In genomic region chr4:1797298-1797860, GRCh38 we compare ENCODE assay signal across 32 cellular contexts.
"Had no signal": no experiment of that assay in that cellular context is flagged by ENCODE, and none has a peak within 500 bp of the region (broad histone marks: within the 10 kb centered on the region; RNA-seq: fewer than 3 reads in every experiment).

No MANE protein-coding gene starts in this region.

- H3K9me3 Mint-ChIP-seq: activated CD4-positive, alpha-beta memory T cell treated with anti-CD3 and anti-CD28 coated beads for 36 hours; activated CD4-positive, alpha-beta T cell treated with anti-CD3 and anti-CD28 coated beads, Interleukin-2, amount 10 ng/mL, durations not matched to agents 24 days and 14 days; activated naive CD4-positive, alpha-beta T cell treated with anti-CD3 and anti-CD28 coated beads, Interleukin-2, amount 50 U/mL, for 24 hours; activated naive CD8-positive, alpha-beta T cell treated with anti-CD3 and anti-CD28 coated beads, Interleukin-2, amount 50 U/mL, for 24 hours; activated T-cell treated with anti-CD3 and anti-CD28 coated beads, Interleukin-2, amount 50 U/mL, for 24 hours; activated T-helper 17 cell treated with anti-CD3 and anti-CD28 coated beads, Interleukin-2, amount 50 U/mL, for 72 hours; central memory CD8-positive, alpha-beta T cell; dendritic cell treated with granulocyte-macrophage colony-stimulating factor and Interleukin-4, amounts not matched to agents 40 ng/mL and 50 ng/mL, for 4 days; nephron; stimulated activated memory B cell treated with anti-CD40 and anti-IgM and Interleukin-4, amounts not matched to agents 10 μg/mL and 1 μg/mL and 100 μg/mL, for 72 hours had no signal

- H3K4me3 ChIP-seq: breast epithelium, heart right ventricle, lower lobe of right lung, ovary, testis had no signal

- FAIRE-seq: endometrium, islet of Langerhans, urothelium cell line had no signal

- H3K27me3 ChIP-seq: testis had no signal

- H3K27me3 Mint-ChIP-seq: progenitor cell of endocrine pancreas had no signal

- H3K4me3 Mint-ChIP-seq: activated CD4-positive, alpha-beta memory T cell treated with anti-CD3 and anti-CD28 coated beads for 36 hours; activated CD4-positive, alpha-beta T cell treated with anti-CD3 and anti-CD28 coated beads, Interleukin-2, amount 10 ng/mL, durations not matched to agents 24 days and 14 days; activated naive CD4-positive, alpha-beta T cell treated with anti-CD3 and anti-CD28 coated beads, Interleukin-2, amount 50 U/mL, for 24 hours; activated naive CD8-positive, alpha-beta T cell treated with anti-CD3 and anti-CD28 coated beads, Interleukin-2, amount 50 U/mL, for 24 hours; activated T-cell treated with anti-CD3 and anti-CD28 coated beads, Interleukin-2, amount 50 U/mL, for 24 hours; activated T-helper 17 cell treated with anti-CD3 and anti-CD28 coated beads, Interleukin-2, amount 50 U/mL, for 72 hours; central memory CD8-positive, alpha-beta T cell; dendritic cell treated with granulocyte-macrophage colony-stimulating factor and Interleukin-4, amounts not matched to agents 40 ng/mL and 50 ng/mL, for 4 days; stimulated activated memory B cell treated with anti-CD40 and anti-IgM and Interleukin-4, amounts not matched to agents 10 μg/mL and 1 μg/mL and 100 μg/mL, for 72 hours; T-helper 17 cell had no signal

- H3K36me3 Mint-ChIP-seq: activated CD4-positive, alpha-beta memory T cell treated with anti-CD3 and anti-CD28 coated beads for 36 hours; activated naive CD4-positive, alpha-beta T cell treated with anti-CD3 and anti-CD28 coated beads, Interleukin-2, amount 50 U/mL, for 24 hours; stimulated activated memory B cell treated with anti-CD40 and anti-IgM and Interleukin-4, amounts not matched to agents 10 μg/mL and 1 μg/mL and 100 μg/mL, for 72 hours had no signal

- DNase-seq: activated CD4-positive, alpha-beta memory T cell treated with anti-CD3 and anti-CD28 coated beads for 36 hours; activated CD4-positive, alpha-beta T cell treated with anti-CD3 and anti-CD28 coated beads, Interleukin-2, amount 10 ng/mL, durations not matched to agents 24 days and 14 days; activated CD4-positive, CD25-positive, alpha-beta regulatory T cell treated with anti-CD3 and anti-CD28 coated beads, Interleukin-2, amount 50 U/mL, for 72 hours; activated CD8-positive, alpha-beta memory T cell treated with anti-CD3 and anti-CD28 coated beads, Interleukin-2, amount 50 U/mL, for 4 hours; activated gamma-delta T cell treated with Interleukin-2 at 50 U/mL for 16 hours; activated naive CD8-positive, alpha-beta T cell treated with anti-CD3 and anti-CD28 coated beads, Interleukin-2, amount 50 U/mL, for 24 hours; activated T-cell treated with anti-CD3 and anti-CD28 coated beads, Interleukin-2, amount 50 U/mL, for 24 hours; effector CD8-positive, alpha-beta T cell; esophagus squamous epithelium; foreskin melanocyte; heart right ventricle; left colon; lower lobe of right lung; ovary; stimulated activated CD4-positive, alpha-beta T cell treated with anti-CD3 and anti-CD28 coated beads, Interleukin-4, amount 100 ng/mL, for 24 hours; T-helper 17 cell; T1000; testis; trophoblast cell had no signal

- ATAC-seq: activated naive CD8-positive, alpha-beta T cell treated with anti-CD3 and anti-CD28 coated beads, Interleukin-2, amount 50 U/mL, for 24 hours; activated T-helper 17 cell treated with anti-CD3 and anti-CD28 coated beads, Interleukin-2, amount 50 U/mL, for 72 hours; heart right ventricle; left colon; lower lobe of right lung; stimulated activated memory B cell treated with anti-CD40 and anti-IgM and Interleukin-4, amounts not matched to agents 10 μg/mL and 1 μg/mL and 100 μg/mL, for 72 hours; T-helper 17 cell had no signal

- H3K4me1 Mint-ChIP-seq: activated CD4-positive, alpha-beta T cell treated with anti-CD3 and anti-CD28 coated beads, Interleukin-2, amount 10 ng/mL, durations not matched to agents 24 days and 14 days; activated naive CD4-positive, alpha-beta T cell treated with anti-CD3 and anti-CD28 coated beads, Interleukin-2, amount 50 U/mL, for 24 hours; activated T-helper 17 cell treated with anti-CD3 and anti-CD28 coated beads, Interleukin-2, amount 50 U/mL, for 72 hours; central memory CD8-positive, alpha-beta T cell; nephron; T-helper 17 cell had no signal

- H3K27ac ChIP-seq: breast epithelium, epithelial cell of prostate, heart right ventricle, lower lobe of right lung, neutrophil, ovary, testis had no signal

- H3K36me3 ChIP-seq: breast epithelium, heart right ventricle, lower lobe of right lung, neutrophil, ovary had no signal

- H3K9me3 ChIP-seq: breast epithelium, esophagus squamous epithelium, heart right ventricle, lower lobe of right lung, neutrophil, ovary, testis had no signal
